In the genomic region with DNA sequence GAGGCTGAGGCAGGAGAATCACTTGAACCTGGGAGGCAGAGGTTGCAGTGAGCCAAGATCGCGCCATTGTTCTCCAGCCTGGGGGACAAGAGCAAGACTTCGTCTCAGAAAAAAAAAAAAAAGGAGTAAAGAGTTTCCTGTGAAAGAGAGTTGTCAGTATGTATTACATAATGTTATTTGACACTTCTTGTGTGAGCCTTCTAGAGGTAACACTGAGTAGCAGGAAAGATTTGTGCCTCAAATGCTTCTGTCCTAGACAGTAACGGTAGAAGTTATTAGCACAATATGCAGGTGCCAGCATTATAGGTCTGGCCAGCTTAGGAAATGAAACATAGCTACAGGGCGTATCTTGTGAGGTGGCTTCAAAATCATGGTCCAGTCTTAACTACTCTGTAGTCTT, we compare ENCODE assay signal across 11 cellular contexts. TPM values are rescaled to one million over a fixed set of nuclear protein-coding genes. Genes with fewer than 3 reads are reported as not detected.
DNase-seq lines count a peak whose midpoint lies in the region; ATAC-seq and TF ChIP-seq lines count a peak whose summit lies in the region.
"Had no signal": no experiment of that assay in that cellular context is flagged by ENCODE, and none has a peak within 500 bp of the region (broad histone marks: within the 10 kb centered on the region; RNA-seq: fewer than 3 reads in every experiment).

No MANE protein-coding gene starts in this region.

- no peak overlapping the region for H3K23ac ChIP-seq in H9 (ENCODE audit: insufficient read length, low read depth, low read length)

- H3K36me3 Mint-ChIP-seq in effector memory CD8-positive, alpha-beta T cell (ENCODE audit: insufficient read depth): peaks cover 30% of the 10 kb centered on the region
- 0 out of 7 replicates have a peak, but pooled peaks cover 0 to 3% (median 0%) of the 10 kb centered on the region in 3 experiments for H3K36me3 Mint-ChIP-seq in H9 (ENCODE audit: insufficient read depth in 1 of 3, low read depth in 3 of 3)

- H2AFZ ChIP-seq in Loucy (ENCODE audit: low read length) (no peak overlapping the region), H9 (ENCODE audit: low read length) (no peak overlapping the region)

- H3K4me1 ChIP-seq in Loucy (ENCODE audit: insufficient read depth, low read length, poor library complexity, severe bottlenecking): peaks cover 33% of the 10 kb centered on the region
- H3K4me1 ChIP-seq in gastrocnemius medialis: peaks cover 28 to 35% of the 10 kb centered on the region in 2 donors
- H3K4me1 ChIP-seq in H9 (ENCODE audit: insufficient read depth, low read length): no peaks in the 10 kb centered on the region

- H3K9me2 ChIP-seq in Loucy (replicated peaks; ENCODE audit: low read depth, low read length): no peaks in the 10 kb centered on the region

- H2BK12ac ChIP-seq in H9 (ENCODE audit: insufficient read length, low read depth, low read length): no peak overlapping the region

- no peaks in the 10 kb centered on the region for H3F3A ChIP-seq in Loucy (ENCODE audit: low read depth)

- H3K23me2 ChIP-seq in H9 (ENCODE audit: insufficient read length, low read depth, low read length, poor library complexity, severe bottlenecking): no peaks in the 10 kb centered on the region

- H3K27me3 Mint-ChIP-seq in effector memory CD8-positive, alpha-beta T cell: no peaks in the 10 kb centered on the region
- H3K27me3 Mint-ChIP-seq in H9 (ENCODE audit: low read depth): no peaks in the 10 kb centered on the region
- H3K27me3 Mint-ChIP-seq: activated naive CD4-positive, alpha-beta T cell treated with anti-CD3 and anti-CD28 coated beads, Interleukin-2, amount 50 U/mL, for 24 hours had no signal

- no peak overlapping the region for H2BK20ac ChIP-seq in H9 (ENCODE audit: low read depth, low read length, poor library complexity, severe bottlenecking)

- peak; percentile 99 for ATAC-seq in effector memory CD8-positive, alpha-beta T cell (replicated peaks)
- ATAC-seq in gastrocnemius medialis (no peak), GM21390 (IDR thresholded peaks at IDR 0.05; ENCODE audit: unreplicated experiment) (no peak), HG03469 (IDR thresholded peaks at IDR 0.05; ENCODE audit: unreplicated experiment) (no peak)

- peak; percentile 55 for TF ChIP-seq CTCF in Loucy (conservative IDR thresholded peaks at IDR 0.05; ENCODE audit: low read length)
- TF ChIP-seq CTCF in gastrocnemius medialis (IDR thresholded peaks at IDR 0.05 in 4 of 5, conservative IDR thresholded peaks at IDR 0.05 in 1 of 5): peak in 2 of 5 experiments; percentile 32 to 55
- TF ChIP-seq CTCF in H9 (conservative IDR thresholded peaks at IDR 0.05): no peak

- no peaks in the 10 kb centered on the region for H3K9me3 Mint-ChIP-seq in effector memory CD8-positive, alpha-beta T cell
- H3K9me3 Mint-ChIP-seq in H9: no peaks in the 10 kb centered on the region
- H3K9me3 Mint-ChIP-seq: activated naive CD4-positive, alpha-beta T cell treated with anti-CD3 and anti-CD28 coated beads, Interleukin-2, amount 50 U/mL, for 24 hours; endodermal cell had no signal

- peak; percentile 83 for DNase-seq in SIG-M5 treated with dmso at 0.1 percent for 504 hours (lab: John Stamatoyannopoulos, UW; ENCODE audit: unreplicated experiment)
- DNase-seq in SIG-M5 (lab: John Stamatoyannopoulos, UW): no peak
- DNase-seq in effector memory CD8-positive, alpha-beta T cell: peak in 2 of 3 experiments; percentile 23 to 31
- DNase-seq in gastrocnemius medialis: no peak
- no peak for DNase-seq in H9
- DNase-seq: endodermal cell, NCI-H1092 treated with DMSO at 0.1 percent for 48 hours had no signal

- no CpG with 5 or more reads among the region's 5 CpGs for WGBS in H9 (ENCODE audit: extremely low coverage, insufficient read length, low lambda C conversion rate)

- H3K14ac ChIP-seq in H9 (ENCODE audit: insufficient read depth, low read length): no peak overlapping the region

- peaks cover 18 to 25% of the 10 kb centered on the region in 2 donors for H3K4me1 Mint-ChIP-seq in effector memory CD8-positive, alpha-beta T cell (ENCODE audit: low read depth in 2 of 2)
- H3K4me1 Mint-ChIP-seq in H9: peaks cover 4% of the 10 kb centered on the region in 2 experiments

- H4K8ac ChIP-seq in H9 (replicated peaks; ENCODE audit: insufficient read length, low read depth, low read length): no peak overlapping the region

- H3K27me3 ChIP-seq in Loucy (ENCODE audit: insufficient read depth, low read length, poor library complexity, severe bottlenecking) (no peaks in the 10 kb centered on the region), gastrocnemius medialis (no peaks in the 10 kb centered on the region), H9 (ENCODE audit: insufficient read depth, low read length) (no peaks in the 10 kb centered on the region)

- peaks cover 91% of the 10 kb centered on the region for H3K79me2 ChIP-seq in Loucy (ENCODE audit: insufficient read depth, low read length)
- H3K79me2 ChIP-seq in H9 (ENCODE audit: insufficient read depth, low read length): peaks cover 3% of the 10 kb centered on the region; the same call in 1 of the 2 replicates

- H3K27ac ChIP-seq in gastrocnemius medialis (peak overlapping the region in 3 of 4 donors; percentile 43 to 53 (median 48)), H9 (ENCODE audit: insufficient read length, low read depth, low read length) (no peak overlapping the region)

- no peak overlapping the region for H3K18ac ChIP-seq in H9 (ENCODE audit: insufficient read length, low read depth, low read length)

- H3K4ac ChIP-seq in H9 (ENCODE audit: low read depth, low read length): no peak overlapping the region

- no peak overlapping the region for H2AK5ac ChIP-seq in H9 (ENCODE audit: insufficient read length, low read length)

- H2BK5ac ChIP-seq in H9 (ENCODE audit: insufficient read length, low read length): no peak overlapping the region

- no peak overlapping the region for H3T11ph ChIP-seq in H9 (ENCODE audit: low read length)

- no peak overlapping the region for H4K91ac ChIP-seq in H9 (ENCODE audit: insufficient read length, low read depth, low read length)

- H3K36me3 ChIP-seq in Loucy (ENCODE audit: insufficient read depth, low read length) (no peaks in the 10 kb centered on the region), gastrocnemius medialis (no peaks in the 10 kb centered on the region)

- intact Hi-C loops in gastrocnemius medialis (cut with DNase I; ENCODE audit: low total_unique reads): no loop called here

- no peak overlapping the region for H3K56ac ChIP-seq in H9 (ENCODE audit: insufficient read length, low read depth, low read length)

- peaks cover 3% of the 10 kb centered on the region for H3K79me1 ChIP-seq in H9 (ENCODE audit: insufficient read depth, low read depth, low read length, poor library complexity, severe bottlenecking)

- TF ChIP-seq POLR2A in gastrocnemius medialis (IDR thresholded peaks at IDR 0.05): no peak

- H3K27ac Mint-ChIP-seq in effector memory CD8-positive, alpha-beta T cell: peak overlapping the region; percentile 64 to 82
- H3K27ac Mint-ChIP-seq in H9: no peak overlapping the region
- H3K27ac Mint-ChIP-seq: endodermal cell had no signal

- no peak overlapping the region for H2BK120ac ChIP-seq in H9 (ENCODE audit: low read depth, low read length, poor library complexity, severe bottlenecking)

- no peaks in the 10 kb centered on the region for H3K9me3 ChIP-seq in Loucy (ENCODE audit: insufficient read depth, low read depth, low read length)
- H3K9me3 ChIP-seq in gastrocnemius medialis: no peaks in the 10 kb centered on the region
- H3K9me3 ChIP-seq in H9 (ENCODE audit: control insufficient read depth, low read depth, low read length): no peaks in the 10 kb centered on the region

- H4K20me1 ChIP-seq in Loucy (ENCODE audit: insufficient read depth, low read length, poor library complexity, severe bottlenecking) (peaks cover 40% of the 10 kb centered on the region), H9 (ENCODE audit: control insufficient read depth, insufficient read depth, insufficient read length) (no peaks in the 10 kb centered on the region)

- H3K9ac ChIP-seq in Loucy (ENCODE audit: low read depth, low read length, poor library complexity, severe bottlenecking) (no peak overlapping the region), H9 (ENCODE audit: extremely low read depth, insufficient read length, low read length) (no peak overlapping the region)

- in situ Hi-C loops in gastrocnemius medialis (cut with MboI; ENCODE audit: low sequenced_read_pairs in 4 of 4): no loop called here

- H4K5ac ChIP-seq in H9 (ENCODE audit: insufficient read length, low read depth, low read length): no peak overlapping the region

- H3K4me2 ChIP-seq in Loucy (ENCODE audit: low read depth, low read length, poor library complexity, severe bottlenecking) (peak overlapping the region; percentile 49), H9 (ENCODE audit: insufficient read depth, insufficient read length, low read length) (no peak overlapping the region)

- H3K4me3 Mint-ChIP-seq in effector memory CD8-positive, alpha-beta T cell: peak overlapping the region in 1 of 2 donors; percentile 12
- H3K4me3 Mint-ChIP-seq in H9: no peak overlapping the region
- H3K4me3 Mint-ChIP-seq: endodermal cell had no signal

- H2BK15ac ChIP-seq in H9 (ENCODE audit: low read depth, low read length): no peak overlapping the region

- H3K4me3 ChIP-seq in Loucy (ENCODE audit: low read length, poor library complexity, severe bottlenecking) (no peak overlapping the region), gastrocnemius medialis (no peak overlapping the region)

RNA-seq across cellular contexts. Expression of gene RPS6KB1, which starts 6.2 kb away (rescaled TPM):
- 10 to 100 TPM; 38.4 to 58.4 (median 41.6) TPM for total RNA-seq in gastrocnemius medialis
- total RNA-seq in H9 (2021): 28.7 and 36.1 TPM in 2 replicates

RNA-seq across cellular contexts. Expression of gene TUBD1, which starts 6.4 kb away (rescaled TPM):
- total RNA-seq in gastrocnemius medialis (1 to 10 TPM; 5.4 to 9.2 (median 9.2) TPM), H9 (2021) (26.4 and 27.1 TPM in 2 replicates)

Comparison
In these comparisons a context has a peak if more than half of its experiments do, and no peak if none do; other contexts are left out.
1. DNase-seq: peak in SIG-M5 treated with dmso at 0.1 percent for 504 hours (single experiment) and effector memory CD8-positive, alpha-beta T cell (2 of 3); none in SIG-M5 (single experiment), gastrocnemius medialis (0 of 2) and H9 (single experiment).
2. H3K27ac Mint-ChIP-seq: peak in effector memory CD8-positive, alpha-beta T cell (2 of 2); none in H9 (0 of 3).